In genomic region chr1:61299468-61299867, GRCh38 we compare ENCODE assay signal across 12 cellular contexts.
DNase-seq lines count a peak whose midpoint lies in the region; ATAC-seq and TF ChIP-seq lines count a peak whose summit lies in the region.
"Had no signal": no experiment of that assay in that cellular context is flagged by ENCODE, and none has a peak within 500 bp of the region (broad histone marks: within the 10 kb centered on the region; RNA-seq: fewer than 3 reads in every experiment).

No MANE protein-coding gene starts in this region.

- no peaks in the 10 kb centered on the region for H3F3A ChIP-seq in PC-9 (ENCODE audit: insufficient read depth, low read depth)

- no peak for TF ChIP-seq EP300 in suprapubic skin (IDR thresholded peaks at IDR 0.05)

- TF ChIP-seq RAD21 in liver (IDR thresholded peaks at IDR 0.05): peak in 1 of 2 donors; percentile 29

- no peaks in the 10 kb centered on the region for H3K9me2 ChIP-seq in PC-9 (ENCODE audit: insufficient read depth)

- peak overlapping the region; percentile 49; the same call in 1 of the 2 replicates for H2AFZ ChIP-seq in PC-9

- H3K27ac Mint-ChIP-seq in activated T-cell treated with anti-CD3 and anti-CD28 coated beads, Interleukin-2, amount 50 U/mL, for 72 hours: no peak overlapping the region
- H3K27ac Mint-ChIP-seq: activated CD4-positive, alpha-beta T cell treated with anti-CD3 and anti-CD28 coated beads for 36 hours; activated T-cell treated with anti-CD3 and anti-CD28 coated beads, Interleukin-2, amount 50 U/mL, for 24 hours had no signal

- no peaks in the 10 kb centered on the region for H4K20me1 ChIP-seq in PC-9 (ENCODE audit: insufficient read depth)

- 10% methylated on average over 2 of the region's 2 CpGs for WGBS in liver
- 55% methylated on average over 2 of the region's 2 CpGs for WGBS in suprapubic skin

- peak in 1 of 2 experiments; percentile 71 for DNase-seq in PC-9
- DNase-seq in dermis blood vessel endothelial cell: peak; percentile 68
- no peak for DNase-seq in suprapubic skin (ENCODE audit: low spot score in 2 of 2)
- no peak for DNase-seq in cerebellar cortex (ENCODE audit: low spot score)
- DNase-seq in activated T-cell treated with anti-CD3 and anti-CD28 coated beads, Interleukin-2, amount 50 U/mL, for 72 hours: no peak
- no peak for DNase-seq in mucosa of gallbladder (ENCODE audit: low spot score)
- DNase-seq in amygdala (lab: John Stamatoyannopoulos, UW): no peak
- DNase-seq: activated CD4-positive, alpha-beta T cell treated with anti-CD3 and anti-CD28 coated beads for 36 hours; activated T-cell treated with anti-CD3 and anti-CD28 coated beads, Interleukin-2, amount 50 U/mL, for 24 hours; DMS79 treated with DMSO at 0.1 percent for 48 hours had no signal

- peak overlapping the region; percentile 58 for H3K27ac ChIP-seq in PC-9
- peak overlapping the region in 1 of 2 donors; percentile 41 for H3K27ac ChIP-seq in liver (ENCODE audit: low read depth in 1 of 2, low read length in 2 of 2)
- peak overlapping the region; percentile 25 for H3K27ac ChIP-seq in suprapubic skin
- H3K27ac ChIP-seq: neutrophil had no signal

- H3K4me1 ChIP-seq in PC-9 (replicated peaks; ENCODE audit: insufficient read depth) (peaks cover 18% of the 10 kb centered on the region), liver (ENCODE audit: control insufficient read depth in 4 of 4, insufficient read depth in 4 of 4, low read length in 3 of 4) (peaks cover 3 to 20% (median 12%) of the 10 kb centered on the region in 4 donors), suprapubic skin (peaks cover 22% of the 10 kb centered on the region)

- ATAC-seq in activated T-cell treated with anti-CD3 and anti-CD28 coated beads, Interleukin-2, amount 50 U/mL, for 72 hours (replicated peaks in 1 of 2): no peak
- ATAC-seq: activated CD4-positive, alpha-beta T cell treated with anti-CD3 and anti-CD28 coated beads for 36 hours had no signal

- 0 out of 2 replicates have a peak, but pooled peaks cover 7% of the 10 kb centered on the region for H3K36me3 ChIP-seq in PC-9 (ENCODE audit: low read depth)
- H3K36me3 ChIP-seq in liver (ENCODE audit: control insufficient read depth in 4 of 4, insufficient read depth in 3 of 4, low read depth in 1 of 4, low read length in 3 of 4): no peaks in the 10 kb centered on the region
- H3K36me3 ChIP-seq in suprapubic skin: no peaks in the 10 kb centered on the region
- H3K36me3 ChIP-seq: neutrophil had no signal

- no peak for TF ChIP-seq POLR2A in suprapubic skin (IDR thresholded peaks at IDR 0.05)

- BruUV-seq in PC-9 (replicated peaks; lab: Mats Ljungman, UMichigan): no TSS peak

- H3K9ac ChIP-seq in liver (ENCODE audit: low read depth in 1 of 2, low read length in 2 of 2): no peak overlapping the region

- H3K27me3 Mint-ChIP-seq in activated T-cell treated with anti-CD3 and anti-CD28 coated beads, Interleukin-2, amount 50 U/mL, for 72 hours (ENCODE audit: low read depth): peaks cover 27% of the 10 kb centered on the region

- intact Hi-C loops in PC-9 (cut with micrococcal nuclease; ENCODE audit: unreplicated experiment): loop anchor here (10.0 kb wide), 1 partner anchor 1785 kb away; no protein-coding TSS in a partner anchor

- peaks cover 8 to 12% of the 10 kb centered on the region in 2 donors for H3K36me3 Mint-ChIP-seq in activated T-cell treated with anti-CD3 and anti-CD28 coated beads, Interleukin-2, amount 50 U/mL, for 72 hours (ENCODE audit: insufficient read depth in 2 of 2)

- peaks cover 47% of the 10 kb centered on the region for H3K4me1 Mint-ChIP-seq in activated T-cell treated with anti-CD3 and anti-CD28 coated beads, Interleukin-2, amount 50 U/mL, for 72 hours (ENCODE audit: low read depth)

- no peaks in the 10 kb centered on the region for H3K79me2 ChIP-seq in PC-9 (ENCODE audit: low read depth)

- CTCF ChIA-PET in PC-9 (lab: Charles Lee): no interaction called here

- TF ChIP-seq CTCF in PC-9 (conservative IDR thresholded peaks at IDR 0.05) (no peak), liver (IDR thresholded peaks at IDR 0.05; ENCODE audit: low read depth, low read length, missing input control) (no peak), suprapubic skin (IDR thresholded peaks at IDR 0.05) (no peak)

- H3K9me3 ChIP-seq in PC-9 (ENCODE audit: insufficient read depth, low read depth) (peaks cover 7% of the 10 kb centered on the region), liver (ENCODE audit: control insufficient read depth in 4 of 4, low read length in 3 of 4) (no peaks in the 10 kb centered on the region), suprapubic skin (no peaks in the 10 kb centered on the region)
- H3K9me3 ChIP-seq: neutrophil had no signal

- peaks cover 5 to 7% of the 10 kb centered on the region in 2 donors for H3K9me3 Mint-ChIP-seq in activated T-cell treated with anti-CD3 and anti-CD28 coated beads, Interleukin-2, amount 50 U/mL, for 72 hours

- POLR2A ChIA-PET in PC-9 (lab: Charles Lee; ENCODE audit: unreplicated experiment): no interaction called here

- H3K4me3 ChIP-seq in PC-9 (no peak overlapping the region), liver (ENCODE audit: low read depth in 1 of 3, low read length in 3 of 3) (no peak overlapping the region), suprapubic skin (no peak overlapping the region)

- peak overlapping the region; percentile 46 for H3K4me2 ChIP-seq in PC-9

- H3K4me3 Mint-ChIP-seq in activated T-cell treated with anti-CD3 and anti-CD28 coated beads, Interleukin-2, amount 50 U/mL, for 72 hours: no peak overlapping the region
- H3K4me3 Mint-ChIP-seq: activated CD4-positive, alpha-beta T cell treated with anti-CD3 and anti-CD28 coated beads for 36 hours; activated T-cell treated with anti-CD3 and anti-CD28 coated beads, Interleukin-2, amount 50 U/mL, for 24 hours had no signal

- H3K27me3 ChIP-seq in PC-9 (ENCODE audit: insufficient read depth, low read depth): no peaks in the 10 kb centered on the region
- no peaks in the 10 kb centered on the region for H3K27me3 ChIP-seq in liver (ENCODE audit: control insufficient read depth in 4 of 4, insufficient read depth in 4 of 4, low read length in 3 of 4)
- no peaks in the 10 kb centered on the region for H3K27me3 ChIP-seq in suprapubic skin
- H3K27me3 ChIP-seq: neutrophil had no signal

TF ChIP-seq in liver, 16 proteins besides CTCF, POLR2A, EP300 and RAD21:
- peak; percentile 55 for TF ChIP-seq YY1 (IDR thresholded peaks at IDR 0.05)
- TF ChIP-seq HNF4A (conservative IDR thresholded peaks at IDR 0.05): peak; percentile 13 to 21
- peak in 1 of 2 donors; percentile 10 for TF ChIP-seq JUND (IDR thresholded peaks at IDR 0.05)
- TF ChIP-seq ATF3 (IDR thresholded peaks at IDR 0.05): no peak
TF ChIP-seq in liver: peak in this region for 3.
